In genomic region chr11:6686006-6686405, GRCh38 we compare ENCODE assay signal across 22 cellular contexts.
"Had no signal": no experiment of that assay in that cellular context is flagged by ENCODE, and none has a peak within 500 bp of the region (broad histone marks: within the 10 kb centered on the region; RNA-seq: fewer than 3 reads in every experiment).

No MANE protein-coding gene starts in this region.

- H3K36me3 ChIP-seq: thyroid gland had no signal

- H3K27me3 Mint-ChIP-seq: memory B cell had no signal

- H3K27ac Mint-ChIP-seq: memory B cell, mesothelial cell of epicardium, type B pancreatic cell had no signal

- H3K9me3 Mint-ChIP-seq: memory B cell, type B pancreatic cell had no signal

- H3K4me3 ChIP-seq: dorsolateral prefrontal cortex, hepatocyte, left ventricle myocardium inferior, lower lobe of right lung, suprapubic skin, thyroid gland had no signal

- FAIRE-seq: kidney, small intestine, urothelium cell line had no signal

- H3K9me3 ChIP-seq: left ventricle myocardium inferior, lower lobe of right lung, suprapubic skin, thyroid gland had no signal

- ATAC-seq: left cardiac atrium; lower lobe of right lung; right cardiac atrium; stimulated activated naive CD8-positive, alpha-beta T cell treated with anti-CD3 and anti-CD28 coated beads, Interleukin-15, Interleukin-2, amounts not matched to agents 100 U/mL and 50 U/mL, for 24 hours had no signal

- H3K27ac ChIP-seq: dorsolateral prefrontal cortex, hepatocyte, left ventricle myocardium inferior, lower lobe of right lung, suprapubic skin, thyroid gland had no signal

- H3K4me3 Mint-ChIP-seq: memory B cell, mesothelial cell of epicardium, type B pancreatic cell had no signal

- DNase-seq: cortex of kidney; dorsolateral prefrontal cortex; effector CD8-positive, alpha-beta T cell; foreskin melanocyte; head of caudate nucleus; kidney; left cardiac atrium; left ventricle myocardium inferior; lower lobe of right lung; posterior cingulate gyrus; right cardiac atrium; small intestine; stimulated activated CD4-positive, alpha-beta T cell treated with anti-CD3 and anti-CD28 coated beads, Interleukin-12 subunit alpha, Interleukin-12 subunit beta, amount 100 ng/mL, for 4 hours; stimulated activated CD4-positive, alpha-beta T cell treated with anti-CD3 and anti-CD28 coated beads, Interleukin-2, amount 100 ng/mL, for 48 hours; stimulated activated naive CD8-positive, alpha-beta T cell treated with anti-CD3 and anti-CD28 coated beads, Interleukin-15, Interleukin-2, amounts not matched to agents 100 U/mL and 50 U/mL, for 24 hours; thyroid gland had no signal
